ENCODE assay signal across 10 cellular contexts in genomic region chr1:87478231-87478630, GRCh38.
DNase-seq lines count a peak whose midpoint lies in the region; ATAC-seq and TF ChIP-seq lines count a peak whose summit lies in the region.
"Had no signal": no experiment of that assay in that cellular context is flagged by ENCODE, and none has a peak within 500 bp of the region (broad histone marks: within the 10 kb centered on the region; RNA-seq: fewer than 3 reads in every experiment).

No MANE protein-coding gene starts in this region.

- H2BK15ac ChIP-seq in neuronal stem cell (ENCODE audit: low read length): no peak overlapping the region

- H3K79me1 ChIP-seq in neuronal stem cell (ENCODE audit: low read depth, low read length): no peaks in the 10 kb centered on the region

- H2BK5ac ChIP-seq in neuronal stem cell (ENCODE audit: low read length): no peak overlapping the region

- H3K9me3 ChIP-seq in RWPE2 (ENCODE audit: severe bottlenecking): no peaks in the 10 kb centered on the region
- H3K9me3 ChIP-seq in neuronal stem cell (replicated peaks in 1 of 2; ENCODE audit: control insufficient read depth in 2 of 2, insufficient read depth in 1 of 2, low read depth in 1 of 2, low read length in 2 of 2): no peaks in the 10 kb centered on the region
- H3K9me3 ChIP-seq in esophagus squamous epithelium: no peaks in the 10 kb centered on the region

- no peak overlapping the region for H3K4me3 ChIP-seq in RWPE2 (ENCODE audit: severe bottlenecking)
- H3K4me3 ChIP-seq in neuronal stem cell (ENCODE audit: low read length in 2 of 2): no peak overlapping the region
- no peak overlapping the region for H3K4me3 ChIP-seq in esophagus squamous epithelium

- no peak overlapping the region for H3K18ac ChIP-seq in neuronal stem cell (ENCODE audit: low read length)

- no peak for TF ChIP-seq POLR2A in esophagus squamous epithelium (IDR thresholded peaks at IDR 0.05)

- H4K91ac ChIP-seq in neuronal stem cell (ENCODE audit: low read depth, low read length, poor library complexity): no peak overlapping the region

- no peak overlapping the region for H4K8ac ChIP-seq in neuronal stem cell (ENCODE audit: low read depth, low read length)

- WGBS in neuronal stem cell (ENCODE audit: extremely low coverage in 2 of 2, insufficient read length in 2 of 2, insufficient replicate concordance in 1 of 2), 2 donors: no CpG with 5 or more reads among the region's 3 CpGs
- 72 to 89% methylated on average over 1 to 3 of the region's 3 CpGs for WGBS in esophagus squamous epithelium, 2 donors

- H3K23ac ChIP-seq in neuronal stem cell (ENCODE audit: low read depth, low read length, poor library complexity): no peak overlapping the region

- ATAC-seq in RWPE2 (ENCODE audit: low read depth) (peak; percentile 25; the same call in 1 of the 3 replicates), Right ventricle myocardium superior (ENCODE audit: poor library complexity) (peak; percentile 61), GM21717 (IDR thresholded peaks at IDR 0.05; ENCODE audit: unreplicated experiment) (no peak)

- DNase-seq in H4 (ENCODE audit: low spot score) (peak; percentile 22), RWPE2 (ENCODE audit: low spot score) (no peak), Right ventricle myocardium superior (peak; percentile 68), neuronal stem cell (ENCODE audit: low spot score) (no peak), NCI-H146 treated with DMSO at 0.1 percent for 48 hours (lab: John Stamatoyannopoulos, UW; ENCODE audit: unreplicated experiment) (no peak), esophagus squamous epithelium (lab: John Stamatoyannopoulos, UW) (no peak), SW 1271 (lab: John Stamatoyannopoulos, UW) (no peak)
- DNase-seq: Karpas-422, NCI-H524 treated with DMSO at 0.1 percent for 48 hours had no signal

- H2BK12ac ChIP-seq in neuronal stem cell (ENCODE audit: low read length): no peak overlapping the region

- H3K27me3 ChIP-seq in RWPE2 (ENCODE audit: insufficient read depth, poor library complexity, severe bottlenecking) (no peaks in the 10 kb centered on the region), neuronal stem cell (ENCODE audit: control insufficient read depth in 3 of 3, insufficient read depth in 3 of 3, low read depth in 1 of 3, low read length in 3 of 3) (no peaks in the 10 kb centered on the region), esophagus squamous epithelium (no peaks in the 10 kb centered on the region)

- H3K14ac ChIP-seq in neuronal stem cell (ENCODE audit: low read length): no peak overlapping the region

- intact Hi-C loops in Right ventricle myocardium superior (cut with DNase I): no loop called here
- intact Hi-C loops in esophagus squamous epithelium (cut with DNase I): no loop called here

- no peak overlapping the region for H2BK120ac ChIP-seq in neuronal stem cell (ENCODE audit: low read depth, low read length)

- H3K4me1 ChIP-seq in RWPE2 (ENCODE audit: insufficient read depth, poor library complexity, severe bottlenecking) (no peaks in the 10 kb centered on the region), neuronal stem cell (ENCODE audit: control insufficient read depth in 2 of 2, insufficient read depth in 1 of 2, low read depth in 1 of 2, low read length in 2 of 2) (peaks cover 0 to 3% of the 10 kb centered on the region in 2 donors), esophagus squamous epithelium (no peaks in the 10 kb centered on the region)

- no peak overlapping the region for H3K27ac ChIP-seq in RWPE2 (ENCODE audit: poor library complexity, severe bottlenecking)
- no peak overlapping the region for H3K27ac ChIP-seq in neuronal stem cell (replicated peaks; ENCODE audit: low read length)
- no peak overlapping the region for H3K27ac ChIP-seq in esophagus squamous epithelium

- H3K4me2 ChIP-seq in neuronal stem cell (ENCODE audit: insufficient read depth, low read length, poor library complexity, severe bottlenecking): no peak overlapping the region

- H2AFZ ChIP-seq in neuronal stem cell (ENCODE audit: low read length): peak overlapping the region; percentile 22

- no peak overlapping the region for H3K9ac ChIP-seq in neuronal stem cell (ENCODE audit: low read depth, low read length, poor library complexity)

- TF ChIP-seq CTCF in RWPE2 (IDR thresholded peaks at IDR 0.05; ENCODE audit: poor library complexity, severe bottlenecking) (peak; percentile 14), esophagus squamous epithelium (IDR thresholded peaks at IDR 0.05) (no peak)

- H3K4ac ChIP-seq in neuronal stem cell (ENCODE audit: low read length): no peak overlapping the region

- H3K36me3 ChIP-seq in RWPE2 (ENCODE audit: low read depth): no peaks in the 10 kb centered on the region
- H3K36me3 ChIP-seq in neuronal stem cell (replicated peaks in 1 of 2; ENCODE audit: control insufficient read depth in 2 of 2, insufficient read depth in 2 of 2, low read length in 2 of 2): no peaks in the 10 kb centered on the region
- H3K36me3 ChIP-seq in esophagus squamous epithelium: no peaks in the 10 kb centered on the region

- H2AK5ac ChIP-seq in neuronal stem cell (ENCODE audit: low read depth, low read length): no peak overlapping the region

Comparison
In these comparisons a context has a peak if more than half of its experiments do, and no peak if none do; other contexts are left out.
1. DNase-seq: peak in H4 (single experiment) and Right ventricle myocardium superior (single experiment); none in RWPE2 (single experiment), neuronal stem cell (single experiment), NCI-H146 treated with DMSO at 0.1 percent for 48 hours (single experiment), esophagus squamous epithelium (single experiment) and SW 1271 (0 of 2).